In the genomic region with DNA sequence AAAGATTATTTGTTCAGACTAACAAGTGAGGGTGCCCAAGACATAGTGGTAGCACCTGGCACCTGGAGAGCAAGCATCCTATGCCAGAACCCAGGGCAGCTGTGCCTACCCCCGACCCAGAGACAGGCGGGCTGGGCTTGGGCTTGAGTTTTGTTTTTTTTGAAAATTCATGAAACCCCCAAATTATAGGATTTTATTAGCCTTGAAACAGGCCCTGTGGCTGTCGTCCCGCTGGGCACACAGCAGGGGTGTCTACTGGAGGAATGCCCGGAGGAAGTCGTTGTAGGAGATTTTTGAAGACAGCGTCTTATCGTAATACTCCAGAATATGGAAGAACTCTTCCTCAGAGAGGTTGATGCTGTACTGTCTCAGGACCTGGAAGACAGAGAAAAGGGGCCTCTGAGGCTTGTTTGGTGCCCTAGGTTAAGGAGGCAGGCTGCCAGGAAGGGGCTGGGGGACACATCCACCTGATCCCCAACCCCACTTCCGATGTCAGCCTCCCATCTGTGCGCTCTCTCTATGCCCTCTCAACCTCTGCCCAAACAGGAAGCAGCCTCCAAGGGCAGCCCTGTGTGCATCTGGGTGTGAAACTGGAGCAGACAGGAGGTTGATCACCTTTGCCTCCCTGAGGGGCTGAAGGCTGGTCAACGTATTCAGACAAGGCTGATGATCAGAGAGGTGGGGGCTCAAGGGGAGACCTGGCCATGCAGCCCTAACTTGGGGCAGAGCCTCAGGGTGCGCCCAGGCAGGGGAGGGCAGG, we compare ENCODE assay signal across 1 cellular context.
TF ChIP-seq lines count a peak whose summit lies in the region.

No MANE protein-coding gene starts in this region.

TF ChIP-seq in IMR-90, 13 proteins besides CTCF, POLR2A, EP300 and RAD21:
- TF ChIP-seq NFE2L2 (IDR thresholded peaks at IDR 0.05; ENCODE audit: low read depth, low read length) (no peak), FOS (IDR thresholded peaks at IDR 0.05; ENCODE audit: low read depth, low read length) (no peak), SMC3 (IDR thresholded peaks at IDR 0.05; ENCODE audit: low read depth, low read length) (no peak), CEBPB (IDR thresholded peaks at IDR 0.05; ENCODE audit: low read depth, low read length) (no peak), CHD1 (IDR thresholded peaks at IDR 0.05; ENCODE audit: low read depth, low read length) (no peak), RFX5 (IDR thresholded peaks at IDR 0.05; ENCODE audit: low read depth, low read length) (no peak), MAZ (IDR thresholded peaks at IDR 0.05; ENCODE audit: borderline replicate concordance, low read depth, low read length) (no peak), RCOR1 (IDR thresholded peaks at IDR 0.05; ENCODE audit: insufficient replicate concordance, low read length) (no peak), BHLHE40 (IDR thresholded peaks at IDR 0.05; ENCODE audit: low read depth, low read length) (no peak), MAFK (IDR thresholded peaks at IDR 0.05; ENCODE audit: low read depth, low read length) (no peak), MXI1 (IDR thresholded peaks at IDR 0.05; ENCODE audit: borderline replicate concordance, low read depth, low read length) (no peak)
- TF ChIP-seq, protein P1, sequence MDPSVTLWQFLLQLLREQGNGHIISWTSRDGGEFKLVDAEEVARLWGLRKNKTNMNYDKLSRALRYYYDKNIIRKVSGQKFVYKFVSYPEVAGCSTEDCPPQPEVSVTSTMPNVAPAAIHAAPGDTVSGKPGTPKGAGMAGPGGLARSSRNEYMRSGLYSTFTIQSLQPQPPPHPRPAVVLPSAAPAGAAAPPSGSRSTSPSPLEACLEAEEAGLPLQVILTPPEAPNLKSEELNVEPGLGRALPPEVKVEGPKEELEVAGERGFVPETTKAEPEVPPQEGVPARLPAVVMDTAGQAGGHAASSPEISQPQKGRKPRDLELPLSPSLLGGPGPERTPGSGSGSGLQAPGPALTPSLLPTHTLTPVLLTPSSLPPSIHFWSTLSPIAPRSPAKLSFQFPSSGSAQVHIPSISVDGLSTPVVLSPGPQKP (IDR thresholded peaks at IDR 0.05; ENCODE audit: borderline replicate concordance, low read depth, low read length) = no peak
TF ChIP-seq in IMR-90: peak in this region for 0.
